ENCODE assay signal across 10 cellular contexts in the genomic region with DNA sequence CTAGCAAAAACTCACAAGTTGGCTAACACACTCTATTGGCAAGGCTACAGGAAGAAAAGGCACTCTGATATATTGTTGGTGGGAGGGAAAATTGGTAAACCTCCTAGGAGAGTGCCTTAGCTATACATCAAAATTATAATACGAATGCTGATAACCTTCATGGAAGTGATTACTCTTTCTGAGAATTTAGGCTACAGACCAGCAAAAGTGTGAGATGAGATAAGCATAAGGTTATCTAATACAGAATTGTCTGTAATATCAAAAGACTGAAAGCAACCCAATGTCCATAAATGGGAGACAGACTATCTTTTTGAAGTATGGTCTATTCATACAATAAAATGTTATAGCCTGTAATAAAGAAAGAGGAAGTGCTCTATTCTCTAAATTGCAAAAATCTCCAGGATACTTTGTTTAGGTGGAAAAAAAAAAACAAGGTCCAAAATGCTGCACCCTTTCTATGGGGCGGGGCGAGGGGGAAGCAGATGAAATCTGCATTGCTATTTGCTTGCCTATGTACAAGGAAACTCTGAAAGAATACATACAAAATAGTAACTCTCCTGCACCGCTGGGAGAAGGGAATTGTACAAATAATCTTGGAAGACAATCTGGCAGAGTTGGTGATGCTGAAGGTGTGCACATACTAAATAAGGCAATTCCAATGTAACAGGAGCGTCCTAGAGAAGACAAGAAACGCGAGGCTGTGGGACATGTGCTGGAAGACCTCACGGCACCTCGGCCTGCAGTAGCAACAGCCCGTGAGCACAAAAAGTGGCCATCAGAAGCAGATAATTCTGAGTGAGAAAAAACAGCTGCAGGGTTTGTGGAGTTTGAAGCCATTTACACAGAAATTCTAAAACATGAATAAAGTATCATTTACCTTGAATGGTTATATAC.
DNase-seq lines count a peak whose midpoint lies in the region; ATAC-seq and TF ChIP-seq lines count a peak whose summit lies in the region.
"Had no signal": no experiment of that assay in that cellular context is flagged by ENCODE, and none has a peak within 500 bp of the region (broad histone marks: within the 10 kb centered on the region; RNA-seq: fewer than 3 reads in every experiment).

No MANE protein-coding gene starts in this region.

- H4K20me1 ChIP-seq in H9 (ENCODE audit: control insufficient read depth, insufficient read depth, insufficient read length), result no peaks in the 10 kb centered on the region

- H3K9me3 Mint-ChIP-seq in H9, result peaks cover 0 to 8% of the 10 kb centered on the region in 2 experiments; a peak in 2 of 5 replicates
- H3K9me3 Mint-ChIP-seq: dendritic cell treated with granulocyte-macrophage colony-stimulating factor and Interleukin-4, amounts not matched to agents 40 ng/mL and 50 ng/mL, for 4 days had no signal

- no peak overlapping the region for H4K8ac ChIP-seq in H9 (replicated peaks; ENCODE audit: insufficient read length, low read depth, low read length)

- no peak overlapping the region for H3K56ac ChIP-seq in H9 (ENCODE audit: insufficient read length, low read depth, low read length)

- H3K9me3 ChIP-seq in RWPE2 (ENCODE audit: severe bottlenecking) (no peaks in the 10 kb centered on the region), sigmoid colon (no peaks in the 10 kb centered on the region), H9 (ENCODE audit: control insufficient read depth, low read depth, low read length) (no peaks in the 10 kb centered on the region)
- H3K9me3 ChIP-seq: A549 had no signal

- peak; percentile 4 to 8 for ATAC-seq in activated CD4-positive, CD25-positive, alpha-beta regulatory T cell treated with anti-CD3 and anti-CD28 coated beads, Interleukin-2, amount 50 U/mL, for 24 hours
- ATAC-seq in RWPE2 (ENCODE audit: low read depth) (no peak), GM21381 (IDR thresholded peaks at IDR 0.05; ENCODE audit: unreplicated experiment) (no peak)

- no peak overlapping the region for H2BK5ac ChIP-seq in H9 (ENCODE audit: insufficient read length, low read length)

- no peak overlapping the region for H2BK12ac ChIP-seq in H9 (ENCODE audit: insufficient read length, low read depth, low read length)

- H3K79me2 ChIP-seq in H9 (ENCODE audit: insufficient read depth, low read length), result no peaks in the 10 kb centered on the region

- peaks cover 30% of the 10 kb centered on the region for H3K4me1 ChIP-seq in RWPE2 (ENCODE audit: insufficient read depth, poor library complexity, severe bottlenecking)
- H3K4me1 ChIP-seq in sigmoid colon, result peaks cover 0 to 38% (median 35%) of the 10 kb centered on the region in 4 donors
- H3K4me1 ChIP-seq in H9 (ENCODE audit: insufficient read depth, low read length), result peaks cover 6% of the 10 kb centered on the region; the same call in 1 of the 2 replicates

- H2BK20ac ChIP-seq in H9 (ENCODE audit: low read depth, low read length, poor library complexity, severe bottlenecking), result no peak overlapping the region

- H3K4me3 ChIP-seq in RWPE2 (ENCODE audit: severe bottlenecking), result no peak overlapping the region
- no peak overlapping the region for H3K4me3 ChIP-seq in sigmoid colon
- H3K4me3 ChIP-seq: A549 had no signal

- H3K27ac ChIP-seq in RWPE2 (ENCODE audit: poor library complexity, severe bottlenecking) (peak overlapping the region; percentile 76), sigmoid colon (peak overlapping the region; percentile 63 to 81 (median 76)), H9 (ENCODE audit: insufficient read length, low read depth, low read length) (no peak overlapping the region)

- H2AFZ ChIP-seq in H9 (ENCODE audit: low read length), result no peak overlapping the region

- TF ChIP-seq POLR2A in erythroblast (IDR thresholded peaks at IDR 0.05; ENCODE audit: low read length), result no peak
- TF ChIP-seq POLR2A in sigmoid colon (IDR thresholded peaks at IDR 0.05), result no peak

- no peak overlapping the region for H2BK120ac ChIP-seq in H9 (ENCODE audit: low read depth, low read length, poor library complexity, severe bottlenecking)

- no peaks in the 10 kb centered on the region for H3K27me3 Mint-ChIP-seq in H9 (ENCODE audit: low read depth)

- no peak overlapping the region for H3T11ph ChIP-seq in H9 (ENCODE audit: low read length)

- H3K18ac ChIP-seq in H9 (ENCODE audit: insufficient read length, low read depth, low read length), result no peak overlapping the region

- H3K23me2 ChIP-seq in H9 (ENCODE audit: insufficient read length, low read depth, low read length, poor library complexity, severe bottlenecking), result no peaks in the 10 kb centered on the region

- WGBS in sigmoid colon, 2 donors, result 19 to 64% methylated on average over 10 of the region's 10 CpGs
- no CpG with 5 or more reads among the region's 10 CpGs for WGBS in H9 (ENCODE audit: extremely low coverage, insufficient read length, low lambda C conversion rate)

- H3K4ac ChIP-seq in H9 (ENCODE audit: low read depth, low read length), result no peak overlapping the region

- H3K36me3 ChIP-seq in RWPE2 (ENCODE audit: low read depth) (peaks cover 37% of the 10 kb centered on the region), sigmoid colon (peaks cover 0 to 29% (median 5%) of the 10 kb centered on the region in 4 donors)

- H4K5ac ChIP-seq in H9 (ENCODE audit: insufficient read length, low read depth, low read length), result no peak overlapping the region

- peaks cover 17 to 34% (median 25%) of the 10 kb centered on the region in 3 experiments for H3K36me3 Mint-ChIP-seq in H9 (ENCODE audit: insufficient read depth in 1 of 3, low read depth in 3 of 3)

- DNase-seq in activated CD4-positive, CD25-positive, alpha-beta regulatory T cell (lab: John Stamatoyannopoulos, UW), result no peak
- no peak for DNase-seq in RWPE2 (ENCODE audit: low spot score)
- DNase-seq in erythroblast (lab: John Stamatoyannopoulos, UW), result peak; percentile 54 to 79
- DNase-seq in sigmoid colon, result peak; percentile 53
- no peak for DNase-seq in NCI-H1417 treated with DMSO at 0.1 percent for 48 hours (lab: John Stamatoyannopoulos, UW)
- DNase-seq in H9, result no peak

- no peaks in the 10 kb centered on the region for H3K27me3 ChIP-seq in RWPE2 (ENCODE audit: insufficient read depth, poor library complexity, severe bottlenecking)
- no peaks in the 10 kb centered on the region for H3K27me3 ChIP-seq in sigmoid colon
- no peaks in the 10 kb centered on the region for H3K27me3 ChIP-seq in H9 (ENCODE audit: insufficient read depth, low read length)

- no peak overlapping the region for H3K14ac ChIP-seq in H9 (ENCODE audit: insufficient read depth, low read length)

- no peak overlapping the region for H3K23ac ChIP-seq in H9 (ENCODE audit: insufficient read length, low read depth, low read length)

- H2AK5ac ChIP-seq in H9 (ENCODE audit: insufficient read length, low read length), result no peak overlapping the region

- no peak for TF ChIP-seq CTCF in RWPE2 (IDR thresholded peaks at IDR 0.05; ENCODE audit: poor library complexity, severe bottlenecking)
- no peak for TF ChIP-seq CTCF in sigmoid colon (IDR thresholded peaks at IDR 0.05)
- TF ChIP-seq CTCF in H9 (conservative IDR thresholded peaks at IDR 0.05), result no peak

- no peaks in the 10 kb centered on the region for H3K79me1 ChIP-seq in H9 (ENCODE audit: insufficient read depth, low read depth, low read length, poor library complexity, severe bottlenecking)

- no peak overlapping the region for H2BK15ac ChIP-seq in H9 (ENCODE audit: low read depth, low read length)

- peaks cover 40% of the 10 kb centered on the region in 2 experiments for H3K4me1 Mint-ChIP-seq in H9

- no peak overlapping the region for H3K4me3 Mint-ChIP-seq in H9
- H3K4me3 Mint-ChIP-seq: dendritic cell treated with granulocyte-macrophage colony-stimulating factor and Interleukin-4, amounts not matched to agents 40 ng/mL and 50 ng/mL, for 4 days had no signal

- no peak overlapping the region for H3K4me2 ChIP-seq in H9 (ENCODE audit: insufficient read depth, insufficient read length, low read length)
- H3K4me2 ChIP-seq: A549 had no signal

- no peak for TF ChIP-seq EP300 in sigmoid colon (IDR thresholded peaks at IDR 0.05)

- no peak overlapping the region for H3K27ac Mint-ChIP-seq in H9
- H3K27ac Mint-ChIP-seq: dendritic cell treated with granulocyte-macrophage colony-stimulating factor and Interleukin-4, amounts not matched to agents 40 ng/mL and 50 ng/mL, for 4 days had no signal

- intact Hi-C loops in sigmoid colon (cut with DNase I), result no loop called here

- H4K91ac ChIP-seq in H9 (ENCODE audit: insufficient read length, low read depth, low read length), result no peak overlapping the region

- H3K9ac ChIP-seq in H9 (ENCODE audit: extremely low read depth, insufficient read length, low read length), result no peak overlapping the region

Comparison
In these comparisons a context has a peak if more than half of its experiments do, and no peak if none do; other contexts are left out.
1. ATAC-seq: peak in activated CD4-positive, CD25-positive, alpha-beta regulatory T cell treated with anti-CD3 and anti-CD28 coated beads, Interleukin-2, amount 50 U/mL, for 24 hours (2 of 2); none in RWPE2 (single experiment) and GM21381 (single experiment).
2. DNase-seq: peak in erythroblast (2 of 2) and sigmoid colon (single experiment); none in activated CD4-positive, CD25-positive, alpha-beta regulatory T cell (0 of 4), RWPE2 (single experiment), NCI-H1417 treated with DMSO at 0.1 percent for 48 hours (single experiment) and H9 (single experiment).